1 cellular context compared by ENCODE assay signal in genomic region chr7:133552079-133552478, GRCh38.
TF ChIP-seq lines count a peak whose summit lies in the region.

No MANE protein-coding gene starts in this region.

TF ChIP-seq in A549, 52 proteins besides CTCF, POLR2A, EP300 and RAD21 (continued from another document):
- TF ChIP-seq CHD4 (IDR thresholded peaks at IDR 0.05; ENCODE audit: borderline replicate concordance) (no peak), HOXA7 (CRISPR knock-in tag; IDR thresholded peaks at IDR 0.05) (no peak), NFE2L2 (conservative IDR thresholded peaks at IDR 0.05; ENCODE audit: low read length) (no peak), CEBPB (IDR thresholded peaks at IDR 0.05) (no peak), FOSL2 (IDR thresholded peaks at IDR 0.05) (no peak), FOSL2 (CRISPR knock-in tag; IDR thresholded peaks at IDR 0.05) (no peak), HDAC2 (IDR thresholded peaks at IDR 0.05) (no peak), MAX (IDR thresholded peaks at IDR 0.05) (no peak), ZNF302 (CRISPR knock-in tag; IDR thresholded peaks at IDR 0.05) (no peak), NR3C1 (IDR thresholded peaks at IDR 0.05) (no peak), TP53 (CRISPR knock-in tag; IDR thresholded peaks at IDR 0.05) (no peak), NPAS2 (CRISPR knock-in tag; IDR thresholded peaks at IDR 0.05; ENCODE audit: borderline replicate concordance) (no peak), SMC3 (IDR thresholded peaks at IDR 0.05) (no peak), ZSCAN20 (CRISPR knock-in tag; IDR thresholded peaks at IDR 0.05) (no peak), BCL3 (IDR thresholded peaks at IDR 0.05) (no peak)
